1 cellular context compared by ENCODE assay signal in the genomic region with DNA sequence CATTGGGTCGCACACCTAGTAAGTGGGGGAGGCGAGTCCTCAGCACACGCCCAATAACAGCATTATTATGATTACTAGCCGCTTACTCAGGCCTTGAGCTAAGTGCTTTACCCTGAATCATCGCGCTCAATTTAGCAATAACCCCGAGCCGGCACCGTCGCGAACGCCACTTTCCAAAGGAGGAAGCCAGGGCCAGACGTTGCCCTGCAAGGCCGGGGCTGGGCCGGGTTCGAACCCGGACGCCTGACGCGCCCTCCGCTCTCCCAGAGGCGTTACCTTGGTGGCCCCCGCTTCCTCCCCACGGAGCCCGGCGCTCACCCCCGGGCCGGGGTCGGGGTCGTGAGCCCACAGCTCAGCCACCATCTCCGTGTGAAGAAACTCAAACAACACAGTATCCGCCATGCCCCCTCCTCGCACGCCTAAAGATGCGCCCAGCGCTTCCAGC.
TF ChIP-seq lines count a peak whose summit lies in the region.

A gene with protein sequence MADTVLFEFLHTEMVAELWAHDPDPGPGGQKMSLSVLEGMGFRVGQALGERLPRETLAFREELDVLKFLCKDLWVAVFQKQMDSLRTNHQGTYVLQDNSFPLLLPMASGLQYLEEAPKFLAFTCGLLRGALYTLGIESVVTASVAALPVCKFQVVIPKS (minus strand): TSS at position 421 of the 445 bp plus-strand sequence. CDS start 19 bp downstream, at position 402.

TF ChIP-seq in HepG2, 621 proteins besides CTCF, POLR2A, EP300 and RAD21 (continued from another document and continues in another):
- TF ChIP-seq, protein P1, sequence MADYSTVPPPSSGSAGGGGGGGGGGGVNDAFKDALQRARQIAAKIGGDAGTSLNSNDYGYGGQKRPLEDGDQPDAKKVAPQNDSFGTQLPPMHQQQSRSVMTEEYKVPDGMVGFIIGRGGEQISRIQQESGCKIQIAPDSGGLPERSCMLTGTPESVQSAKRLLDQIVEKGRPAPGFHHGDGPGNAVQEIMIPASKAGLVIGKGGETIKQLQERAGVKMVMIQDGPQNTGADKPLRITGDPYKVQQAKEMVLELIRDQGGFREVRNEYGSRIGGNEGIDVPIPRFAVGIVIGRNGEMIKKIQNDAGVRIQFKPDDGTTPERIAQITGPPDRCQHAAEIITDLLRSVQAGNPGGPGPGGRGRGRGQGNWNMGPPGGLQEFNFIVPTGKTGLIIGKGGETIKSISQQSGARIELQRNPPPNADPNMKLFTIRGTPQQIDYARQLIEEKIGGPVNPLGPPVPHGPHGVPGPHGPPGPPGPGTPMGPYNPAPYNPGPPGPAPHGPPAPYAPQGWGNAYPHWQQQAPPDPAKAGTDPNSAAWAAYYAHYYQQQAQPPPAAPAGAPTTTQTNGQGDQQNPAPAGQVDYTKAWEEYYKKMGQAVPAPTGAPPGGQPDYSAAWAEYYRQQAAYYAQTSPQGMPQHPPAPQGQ (CRISPR knock-in tag; IDR thresholded peaks at IDR 0.05; ENCODE audit: borderline replicate concordance) = no peak
- TF ChIP-seq, protein P2, sequence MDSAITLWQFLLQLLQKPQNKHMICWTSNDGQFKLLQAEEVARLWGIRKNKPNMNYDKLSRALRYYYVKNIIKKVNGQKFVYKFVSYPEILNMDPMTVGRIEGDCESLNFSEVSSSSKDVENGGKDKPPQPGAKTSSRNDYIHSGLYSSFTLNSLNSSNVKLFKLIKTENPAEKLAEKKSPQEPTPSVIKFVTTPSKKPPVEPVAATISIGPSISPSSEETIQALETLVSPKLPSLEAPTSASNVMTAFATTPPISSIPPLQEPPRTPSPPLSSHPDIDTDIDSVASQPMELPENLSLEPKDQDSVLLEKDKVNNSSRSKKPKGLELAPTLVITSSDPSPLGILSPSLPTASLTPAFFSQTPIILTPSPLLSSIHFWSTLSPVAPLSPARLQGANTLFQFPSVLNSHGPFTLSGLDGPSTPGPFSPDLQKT (CRISPR knock-in tag; IDR thresholded peaks at IDR 0.05; ENCODE audit: borderline replicate concordance) = no peak
- TF ChIP-seq, protein P3, sequence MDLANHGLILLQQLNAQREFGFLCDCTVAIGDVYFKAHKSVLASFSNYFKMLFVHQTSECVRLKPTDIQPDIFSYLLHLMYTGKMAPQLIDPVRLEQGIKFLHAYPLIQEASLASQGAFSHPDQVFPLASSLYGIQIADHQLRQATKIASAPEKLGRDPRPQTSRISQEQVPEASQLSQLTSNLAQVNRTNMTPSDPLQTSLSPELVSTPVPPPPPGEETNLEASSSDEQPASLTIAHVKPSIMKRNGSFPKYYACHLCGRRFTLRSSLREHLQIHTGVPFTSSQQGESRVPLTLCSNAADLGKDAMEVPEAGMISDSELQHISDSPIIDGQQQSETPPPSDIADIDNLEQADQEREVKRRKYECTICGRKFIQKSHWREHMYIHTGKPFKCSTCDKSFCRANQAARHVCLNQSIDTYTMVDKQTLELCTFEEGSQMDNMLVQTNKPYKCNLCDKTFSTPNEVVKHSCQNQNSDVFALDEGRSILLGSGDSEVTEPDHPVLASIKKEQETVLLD (CRISPR knock-in tag; IDR thresholded peaks at IDR 0.05; ENCODE audit: low read depth) = no peak
- TF ChIP-seq, protein P4, sequence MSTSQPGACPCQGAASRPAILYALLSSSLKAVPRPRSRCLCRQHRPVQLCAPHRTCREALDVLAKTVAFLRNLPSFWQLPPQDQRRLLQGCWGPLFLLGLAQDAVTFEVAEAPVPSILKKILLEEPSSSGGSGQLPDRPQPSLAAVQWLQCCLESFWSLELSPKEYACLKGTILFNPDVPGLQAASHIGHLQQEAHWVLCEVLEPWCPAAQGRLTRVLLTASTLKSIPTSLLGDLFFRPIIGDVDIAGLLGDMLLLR (CRISPR knock-in tag; IDR thresholded peaks at IDR 0.05) = no peak; the same call in 1 of the 2 replicates
- TF ChIP-seq, protein P5, sequence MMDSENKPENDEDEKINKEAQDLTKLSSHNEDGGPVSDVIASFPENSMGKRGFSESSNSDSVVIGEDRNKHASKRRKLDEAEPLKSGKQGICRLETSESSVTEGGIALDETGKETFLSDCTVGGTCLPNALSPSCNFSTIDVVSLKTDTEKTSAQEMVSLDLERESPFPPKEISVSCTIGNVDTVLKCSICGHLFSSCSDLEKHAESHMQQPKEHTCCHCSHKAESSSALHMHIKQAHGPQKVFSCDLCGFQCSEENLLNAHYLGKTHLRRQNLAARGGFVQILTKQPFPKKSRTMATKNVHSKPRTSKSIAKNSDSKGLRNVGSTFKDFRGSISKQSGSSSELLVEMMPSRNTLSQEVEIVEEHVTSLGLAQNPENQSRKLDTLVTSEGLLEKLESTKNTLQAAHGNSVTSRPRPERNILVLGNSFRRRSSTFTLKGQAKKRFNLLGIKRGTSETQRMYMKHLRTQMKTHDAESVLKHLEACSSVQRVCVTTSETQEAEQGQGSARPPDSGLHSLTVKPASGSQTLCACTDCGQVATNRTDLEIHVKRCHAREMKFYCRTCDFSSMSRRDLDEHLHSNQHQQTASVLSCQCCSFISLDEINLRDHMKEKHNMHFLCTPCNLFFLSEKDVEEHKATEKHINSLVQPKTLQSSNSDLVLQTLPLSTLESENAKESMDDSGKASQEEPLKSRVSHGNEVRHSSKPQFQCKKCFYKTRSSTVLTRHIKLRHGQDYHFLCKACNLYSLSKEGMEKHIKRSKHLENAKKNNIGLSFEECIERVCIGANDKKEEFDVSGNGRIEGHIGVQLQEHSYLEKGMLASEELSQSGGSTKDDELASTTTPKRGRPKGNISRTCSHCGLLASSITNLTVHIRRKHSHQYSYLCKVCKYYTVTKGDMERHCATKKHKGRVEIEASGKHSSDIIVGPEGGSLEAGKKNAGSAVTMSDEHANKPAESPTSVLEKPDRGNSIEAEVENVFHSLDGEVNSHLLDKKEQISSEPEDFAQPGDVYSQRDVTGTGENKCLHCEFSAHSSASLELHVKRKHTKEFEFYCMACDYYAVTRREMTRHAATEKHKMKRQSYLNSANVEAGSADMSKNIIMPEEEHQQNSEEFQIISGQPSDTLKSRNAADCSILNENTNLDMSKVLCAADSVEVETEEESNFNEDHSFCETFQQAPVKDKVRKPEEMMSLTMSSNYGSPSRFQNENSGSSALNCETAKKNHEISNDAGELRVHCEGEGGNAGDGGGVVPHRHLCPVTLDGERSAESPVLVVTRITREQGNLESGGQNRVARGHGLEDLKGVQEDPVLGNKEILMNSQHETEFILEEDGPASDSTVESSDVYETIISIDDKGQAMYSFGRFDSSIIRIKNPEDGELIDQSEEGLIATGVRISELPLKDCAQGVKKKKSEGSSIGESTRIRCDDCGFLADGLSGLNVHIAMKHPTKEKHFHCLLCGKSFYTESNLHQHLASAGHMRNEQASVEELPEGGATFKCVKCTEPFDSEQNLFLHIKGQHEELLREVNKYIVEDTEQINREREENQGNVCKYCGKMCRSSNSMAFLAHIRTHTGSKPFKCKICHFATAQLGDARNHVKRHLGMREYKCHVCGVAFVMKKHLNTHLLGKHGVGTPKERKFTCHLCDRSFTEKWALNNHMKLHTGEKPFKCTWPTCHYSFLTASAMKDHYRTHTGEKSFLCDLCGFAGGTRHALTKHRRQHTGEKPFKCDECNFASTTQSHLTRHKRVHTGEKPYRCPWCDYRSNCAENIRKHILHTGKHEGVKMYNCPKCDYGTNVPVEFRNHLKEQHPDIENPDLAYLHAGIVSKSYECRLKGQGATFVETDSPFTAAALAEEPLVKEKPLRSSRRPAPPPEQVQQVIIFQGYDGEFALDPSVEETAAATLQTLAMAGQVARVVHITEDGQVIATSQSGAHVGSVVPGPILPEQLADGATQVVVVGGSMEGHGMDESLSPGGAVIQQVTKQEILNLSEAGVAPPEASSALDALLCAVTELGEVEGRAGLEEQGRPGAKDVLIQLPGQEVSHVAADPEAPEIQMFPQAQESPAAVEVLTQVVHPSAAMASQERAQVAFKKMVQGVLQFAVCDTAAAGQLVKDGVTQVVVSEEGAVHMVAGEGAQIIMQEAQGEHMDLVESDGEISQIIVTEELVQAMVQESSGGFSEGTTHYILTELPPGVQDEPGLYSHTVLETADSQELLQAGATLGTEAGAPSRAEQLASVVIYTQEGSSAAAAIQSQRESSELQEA (CRISPR knock-in tag; IDR thresholded peaks at IDR 0.05; ENCODE audit: not compliant biosample characterization) = no peak
- TF ChIP-seq ZNF20 (CRISPR knock-in tag; IDR thresholded peaks at IDR 0.05) (no peak), TGIF2 (CRISPR knock-in tag; IDR thresholded peaks at IDR 0.05) (no peak), ZIK1 (CRISPR knock-in tag; IDR thresholded peaks at IDR 0.05; ENCODE audit: borderline replicate concordance, low read depth) (no peak), ZNF234 (CRISPR knock-in tag; conservative IDR thresholded peaks at IDR 0.05) (no peak), KDM3A (CRISPR knock-in tag; IDR thresholded peaks at IDR 0.05; ENCODE audit: low read depth) (no peak), SATB2 (CRISPR knock-in tag; IDR thresholded peaks at IDR 0.05) (no peak), TEAD3 (CRISPR knock-in tag; optimal IDR thresholded peaks at IDR 0.05; ENCODE audit: borderline replicate concordance) (no peak), HNRNPLL (IDR thresholded peaks at IDR 0.05; ENCODE audit: low read depth, low read length, poor library complexity, severe bottlenecking) (no peak), MXI1 (IDR thresholded peaks at IDR 0.05; ENCODE audit: borderline replicate concordance, low read depth, low read length) (no peak), GATAD2A (CRISPR knock-in tag; IDR thresholded peaks at IDR 0.05) (no peak)
- TF ChIP-seq, protein P6, sequence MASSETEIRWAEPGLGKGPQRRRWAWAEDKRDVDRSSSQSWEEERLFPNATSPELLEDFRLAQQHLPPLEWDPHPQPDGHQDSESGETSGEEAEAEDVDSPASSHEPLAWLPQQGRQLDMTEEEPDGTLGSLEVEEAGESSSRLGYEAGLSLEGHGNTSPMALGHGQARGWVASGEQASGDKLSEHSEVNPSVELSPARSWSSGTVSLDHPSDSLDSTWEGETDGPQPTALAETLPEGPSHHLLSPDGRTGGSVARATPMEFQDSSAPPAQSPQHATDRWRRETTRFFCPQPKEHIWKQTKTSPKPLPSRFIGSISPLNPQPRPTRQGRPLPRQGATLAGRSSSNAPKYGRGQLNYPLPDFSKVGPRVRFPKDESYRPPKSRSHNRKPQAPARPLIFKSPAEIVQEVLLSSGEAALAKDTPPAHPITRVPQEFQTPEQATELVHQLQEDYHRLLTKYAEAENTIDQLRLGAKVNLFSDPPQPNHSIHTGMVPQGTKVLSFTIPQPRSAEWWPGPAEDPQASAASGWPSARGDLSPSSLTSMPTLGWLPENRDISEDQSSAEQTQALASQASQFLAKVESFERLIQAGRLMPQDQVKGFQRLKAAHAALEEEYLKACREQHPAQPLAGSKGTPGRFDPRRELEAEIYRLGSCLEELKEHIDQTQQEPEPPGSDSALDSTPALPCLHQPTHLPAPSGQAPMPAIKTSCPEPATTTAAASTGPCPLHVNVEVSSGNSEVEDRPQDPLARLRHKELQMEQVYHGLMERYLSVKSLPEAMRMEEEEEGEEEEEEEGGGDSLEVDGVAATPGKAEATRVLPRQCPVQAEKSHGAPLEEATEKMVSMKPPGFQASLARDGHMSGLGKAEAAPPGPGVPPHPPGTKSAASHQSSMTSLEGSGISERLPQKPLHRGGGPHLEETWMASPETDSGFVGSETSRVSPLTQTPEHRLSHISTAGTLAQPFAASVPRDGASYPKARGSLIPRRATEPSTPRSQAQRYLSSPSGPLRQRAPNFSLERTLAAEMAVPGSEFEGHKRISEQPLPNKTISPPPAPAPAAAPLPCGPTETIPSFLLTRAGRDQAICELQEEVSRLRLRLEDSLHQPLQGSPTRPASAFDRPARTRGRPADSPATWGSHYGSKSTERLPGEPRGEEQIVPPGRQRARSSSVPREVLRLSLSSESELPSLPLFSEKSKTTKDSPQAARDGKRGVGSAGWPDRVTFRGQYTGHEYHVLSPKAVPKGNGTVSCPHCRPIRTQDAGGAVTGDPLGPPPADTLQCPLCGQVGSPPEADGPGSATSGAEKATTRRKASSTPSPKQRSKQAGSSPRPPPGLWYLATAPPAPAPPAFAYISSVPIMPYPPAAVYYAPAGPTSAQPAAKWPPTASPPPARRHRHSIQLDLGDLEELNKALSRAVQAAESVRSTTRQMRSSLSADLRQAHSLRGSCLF (CRISPR knock-in tag; IDR thresholded peaks at IDR 0.05; ENCODE audit: borderline replicate concordance) = no peak
- TF ChIP-seq, protein P7, sequence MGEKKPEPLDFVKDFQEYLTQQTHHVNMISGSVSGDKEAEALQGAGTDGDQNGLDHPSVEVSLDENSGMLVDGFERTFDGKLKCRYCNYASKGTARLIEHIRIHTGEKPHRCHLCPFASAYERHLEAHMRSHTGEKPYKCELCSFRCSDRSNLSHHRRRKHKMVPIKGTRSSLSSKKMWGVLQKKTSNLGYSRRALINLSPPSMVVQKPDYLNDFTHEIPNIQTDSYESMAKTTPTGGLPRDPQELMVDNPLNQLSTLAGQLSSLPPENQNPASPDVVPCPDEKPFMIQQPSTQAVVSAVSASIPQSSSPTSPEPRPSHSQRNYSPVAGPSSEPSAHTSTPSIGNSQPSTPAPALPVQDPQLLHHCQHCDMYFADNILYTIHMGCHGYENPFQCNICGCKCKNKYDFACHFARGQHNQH (CRISPR knock-in tag; IDR thresholded peaks at IDR 0.05) = no peak; the same call in 1 of the 2 replicates
- TF ChIP-seq, protein P8, sequence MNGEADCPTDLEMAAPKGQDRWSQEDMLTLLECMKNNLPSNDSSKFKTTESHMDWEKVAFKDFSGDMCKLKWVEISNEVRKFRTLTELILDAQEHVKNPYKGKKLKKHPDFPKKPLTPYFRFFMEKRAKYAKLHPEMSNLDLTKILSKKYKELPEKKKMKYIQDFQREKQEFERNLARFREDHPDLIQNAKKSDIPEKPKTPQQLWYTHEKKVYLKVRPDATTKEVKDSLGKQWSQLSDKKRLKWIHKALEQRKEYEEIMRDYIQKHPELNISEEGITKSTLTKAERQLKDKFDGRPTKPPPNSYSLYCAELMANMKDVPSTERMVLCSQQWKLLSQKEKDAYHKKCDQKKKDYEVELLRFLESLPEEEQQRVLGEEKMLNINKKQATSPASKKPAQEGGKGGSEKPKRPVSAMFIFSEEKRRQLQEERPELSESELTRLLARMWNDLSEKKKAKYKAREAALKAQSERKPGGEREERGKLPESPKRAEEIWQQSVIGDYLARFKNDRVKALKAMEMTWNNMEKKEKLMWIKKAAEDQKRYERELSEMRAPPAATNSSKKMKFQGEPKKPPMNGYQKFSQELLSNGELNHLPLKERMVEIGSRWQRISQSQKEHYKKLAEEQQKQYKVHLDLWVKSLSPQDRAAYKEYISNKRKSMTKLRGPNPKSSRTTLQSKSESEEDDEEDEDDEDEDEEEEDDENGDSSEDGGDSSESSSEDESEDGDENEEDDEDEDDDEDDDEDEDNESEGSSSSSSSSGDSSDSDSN (CRISPR knock-in tag; IDR thresholded peaks at IDR 0.05) = peak; percentile 90
- TF ChIP-seq, protein P9, sequence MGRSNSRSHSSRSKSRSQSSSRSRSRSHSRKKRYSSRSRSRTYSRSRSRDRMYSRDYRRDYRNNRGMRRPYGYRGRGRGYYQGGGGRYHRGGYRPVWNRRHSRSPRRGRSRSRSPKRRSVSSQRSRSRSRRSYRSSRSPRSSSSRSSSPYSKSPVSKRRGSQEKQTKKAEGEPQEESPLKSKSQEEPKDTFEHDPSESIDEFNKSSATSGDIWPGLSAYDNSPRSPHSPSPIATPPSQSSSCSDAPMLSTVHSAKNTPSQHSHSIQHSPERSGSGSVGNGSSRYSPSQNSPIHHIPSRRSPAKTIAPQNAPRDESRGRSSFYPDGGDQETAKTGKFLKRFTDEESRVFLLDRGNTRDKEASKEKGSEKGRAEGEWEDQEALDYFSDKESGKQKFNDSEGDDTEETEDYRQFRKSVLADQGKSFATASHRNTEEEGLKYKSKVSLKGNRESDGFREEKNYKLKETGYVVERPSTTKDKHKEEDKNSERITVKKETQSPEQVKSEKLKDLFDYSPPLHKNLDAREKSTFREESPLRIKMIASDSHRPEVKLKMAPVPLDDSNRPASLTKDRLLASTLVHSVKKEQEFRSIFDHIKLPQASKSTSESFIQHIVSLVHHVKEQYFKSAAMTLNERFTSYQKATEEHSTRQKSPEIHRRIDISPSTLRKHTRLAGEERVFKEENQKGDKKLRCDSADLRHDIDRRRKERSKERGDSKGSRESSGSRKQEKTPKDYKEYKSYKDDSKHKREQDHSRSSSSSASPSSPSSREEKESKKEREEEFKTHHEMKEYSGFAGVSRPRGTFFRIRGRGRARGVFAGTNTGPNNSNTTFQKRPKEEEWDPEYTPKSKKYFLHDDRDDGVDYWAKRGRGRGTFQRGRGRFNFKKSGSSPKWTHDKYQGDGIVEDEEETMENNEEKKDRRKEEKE (IDR thresholded peaks at IDR 0.05) = no peak
